14 cellular contexts compared by ENCODE assay signal in genomic region chr5:73274870-73275756, GRCh38.
DNase-seq lines count a peak whose midpoint lies in the region; ATAC-seq and TF ChIP-seq lines count a peak whose summit lies in the region.
"Had no signal": no experiment of that assay in that cellular context is flagged by ENCODE, and none has a peak within 500 bp of the region (broad histone marks: within the 10 kb centered on the region; RNA-seq: fewer than 3 reads in every experiment).

No MANE protein-coding gene starts in this region.

- H3K27me3 ChIP-seq in right cardiac atrium (ENCODE audit: control insufficient read depth, insufficient read depth), result peaks cover 3% of the 10 kb centered on the region
- H3K27me3 ChIP-seq: cardiac muscle cell had no signal

- WGBS in right cardiac atrium, result 50% methylated on average over 15 of the region's 15 CpGs

- peaks cover under 1% of the 10 kb centered on the region for H3K4me1 ChIP-seq in right cardiac atrium (ENCODE audit: control insufficient read depth, insufficient read depth, low read length)
- H3K4me1 ChIP-seq: heart right ventricle had no signal

- H3K4me3 ChIP-seq in astrocyte of the cerebellum (ENCODE audit: low read depth, low read length) (no peak overlapping the region), right cardiac atrium (ENCODE audit: low read length) (no peak overlapping the region)
- H3K4me3 ChIP-seq: cardiac muscle cell, heart right ventricle had no signal

- intact Hi-C loops in right cardiac atrium (cut with DNase I), result no loop called here

- in situ Hi-C loops in astrocyte of the cerebellum (cut with HindIII; ENCODE audit: low sequenced_read_pairs), result no loop called here

- peak overlapping the region; percentile 4 for H3K27ac ChIP-seq in right cardiac atrium (ENCODE audit: low read length)
- H3K27ac ChIP-seq: cardiac muscle cell, heart right ventricle had no signal

- peak; percentile 37 to 65 for ATAC-seq in right cardiac atrium
- ATAC-seq in GM18520 (IDR thresholded peaks at IDR 0.05; ENCODE audit: unreplicated experiment), result no peak
- ATAC-seq in HG03139 (IDR thresholded peaks at IDR 0.05; ENCODE audit: unreplicated experiment), result no peak
- ATAC-seq: natural killer cell treated with Interleukin-12 subunit alpha and Interleukin-12 subunit beta and Interleukin-15 and Interleukin-18, amount 100 ng/mL, for 72 hours had no signal

- TF ChIP-seq CTCF in astrocyte of the cerebellum (IDR thresholded peaks at IDR 0.05; ENCODE audit: low read depth, low read length, missing control alignments), result peak; percentile 8

- H3K9me3 ChIP-seq in right cardiac atrium (ENCODE audit: control insufficient read depth, low read length), result no peaks in the 10 kb centered on the region
- H3K9me3 ChIP-seq: heart right ventricle had no signal

- peak; percentile 51 for DNase-seq in LHCN-M2 (ENCODE audit: low read depth)
- no peak for DNase-seq in astrocyte of the cerebellum (ENCODE audit: low read depth)
- DNase-seq in right cardiac atrium, result peak; percentile 49 to 73 (median 64)
- DNase-seq in putamen (ENCODE audit: low spot score), result peak; percentile 81
- no peak for DNase-seq in SIG-M5 (lab: John Stamatoyannopoulos, UW)
- no peak for DNase-seq in DMS79 treated with DMSO at 0.1 percent for 48 hours (lab: John Stamatoyannopoulos, UW)
- DNase-seq: COR-L47, NCI-H526, trophoblast cell had no signal

Comparison
In these comparisons a context has a peak if more than half of its experiments do, and no peak if none do; other contexts are left out.
1. DNase-seq: peak in LHCN-M2 (single experiment), right cardiac atrium (3 of 3) and putamen (single experiment); none in astrocyte of the cerebellum (single experiment), SIG-M5 (single experiment) and DMS79 treated with DMSO at 0.1 percent for 48 hours (single experiment).
2. ATAC-seq: peak in right cardiac atrium (2 of 2); none in GM18520 (single experiment) and HG03139 (single experiment).